Comparison of ENCODE assay signal across 22 cellular contexts in genomic region chr1:231643333-231644237, GRCh38. TPM values are rescaled to one million over a fixed set of nuclear protein-coding genes. Genes with fewer than 3 reads are reported as not detected.
DNase-seq lines count a peak whose midpoint lies in the region; ATAC-seq and TF ChIP-seq lines count a peak whose summit lies in the region.
"Had no signal": no experiment of that assay in that cellular context is flagged by ENCODE, and none has a peak within 500 bp of the region (broad histone marks: within the 10 kb centered on the region; RNA-seq: fewer than 3 reads in every experiment).

No MANE protein-coding gene starts in this region.

- TF ChIP-seq CTCF in choroid plexus epithelial cell (conservative IDR thresholded peaks at IDR 0.05; ENCODE audit: low read depth, low read length): no peak

- POLR2A ChIA-PET in naive thymus-derived CD4-positive, alpha-beta T cell (lab: Charles Lee): no interaction called here

- no peaks in the 10 kb centered on the region for H3K27me3 ChIP-seq in naive thymus-derived CD4-positive, alpha-beta T cell (ENCODE audit: control insufficient read depth in 2 of 2, insufficient read depth in 2 of 2, low read length in 2 of 2)
- H3K27me3 ChIP-seq: body of pancreas had no signal

- H3K4me3 Mint-ChIP-seq in naive thymus-derived CD4-positive, alpha-beta T cell: no peak overlapping the region
- H3K4me3 Mint-ChIP-seq: activated naive CD8-positive, alpha-beta T cell treated with anti-CD3 and anti-CD28 coated beads, Interleukin-2, amount 10 ng/mL, durations not matched to agents 7 days and 5 days; dendritic cell treated with granulocyte-macrophage colony-stimulating factor and Interleukin-4, amounts not matched to agents 40 ng/mL and 50 ng/mL, for 4 days; nephron; WTC11 had no signal

- H3K4me1 ChIP-seq in naive thymus-derived CD4-positive, alpha-beta T cell (ENCODE audit: control insufficient read depth in 2 of 2, insufficient read depth in 2 of 2, low read length in 2 of 2): no peaks in the 10 kb centered on the region
- H3K4me1 ChIP-seq: body of pancreas had no signal

- CTCF ChIA-PET in naive thymus-derived CD4-positive, alpha-beta T cell (lab: Charles Lee): no interaction called here

- no peaks in the 10 kb centered on the region for H3K9me3 ChIP-seq in naive thymus-derived CD4-positive, alpha-beta T cell (ENCODE audit: control insufficient read depth in 2 of 3, low read length in 3 of 3)
- H3K9me3 ChIP-seq: body of pancreas had no signal

- ATAC-seq in naive thymus-derived CD4-positive, alpha-beta T cell: no peak
- no peak for ATAC-seq in GM21529 (IDR thresholded peaks at IDR 0.05; ENCODE audit: unreplicated experiment)
- ATAC-seq: body of pancreas, left lobe of liver, WTC11 had no signal

- peaks cover 0 to 19% (median 3%) of the 10 kb centered on the region in 11 donors for H3K9me3 Mint-ChIP-seq in naive thymus-derived CD4-positive, alpha-beta T cell
- H3K9me3 Mint-ChIP-seq: activated T-helper 2 cell treated with anti-CD3 and anti-CD28 coated beads, Interferon-gamma antibody, Interleukin-2, Interleukin-4, amounts not matched to agents 10 μg/mL and 5 μg/mL and 100 μg/mL, durations not matched to agents 14 hours and 24 hours and 36 hours; dendritic cell treated with granulocyte-macrophage colony-stimulating factor and Interleukin-4, amounts not matched to agents 40 ng/mL and 50 ng/mL, for 4 days had no signal

- intact Hi-C loops in naive thymus-derived CD4-positive, alpha-beta T cell (cut with micrococcal nuclease): no loop called here

- H3K27ac ChIP-seq in naive thymus-derived CD4-positive, alpha-beta T cell (ENCODE audit: low read depth, low read length): no peak overlapping the region
- H3K27ac ChIP-seq: body of pancreas, C4-2B, KMS-11, thoracic aorta had no signal

- H3K27ac Mint-ChIP-seq in naive thymus-derived CD4-positive, alpha-beta T cell: peak overlapping the region in 5 of 9 donors; percentile 28 to 67 (median 29)
- H3K27ac Mint-ChIP-seq: activated naive CD8-positive, alpha-beta T cell treated with anti-CD3 and anti-CD28 coated beads, Interleukin-2, amount 10 ng/mL, durations not matched to agents 7 days and 5 days; activated T-helper 2 cell treated with anti-CD3 and anti-CD28 coated beads, Interferon-gamma antibody, Interleukin-2, Interleukin-4, amounts not matched to agents 10 μg/mL and 5 μg/mL and 100 μg/mL, durations not matched to agents 14 hours and 24 hours and 36 hours; dendritic cell treated with granulocyte-macrophage colony-stimulating factor and Interleukin-4, amounts not matched to agents 40 ng/mL and 50 ng/mL, for 4 days; nephron; WTC11 had no signal

- peaks cover 11 to 33% (median 16%) of the 10 kb centered on the region in 5 donors for H3K36me3 Mint-ChIP-seq in naive thymus-derived CD4-positive, alpha-beta T cell

- no peaks in the 10 kb centered on the region for H3K36me3 ChIP-seq in naive thymus-derived CD4-positive, alpha-beta T cell (ENCODE audit: control insufficient read depth in 2 of 3, insufficient read depth in 3 of 3, low read length in 3 of 3)
- H3K36me3 ChIP-seq: thoracic aorta had no signal

- DNase-seq in Ammon's horn (ENCODE audit: low spot score) (peak; percentile 41), NCI-H146 treated with DMSO at 0.1 percent for 48 hours (lab: John Stamatoyannopoulos, UW; ENCODE audit: unreplicated experiment) (peak; percentile 90), choroid plexus epithelial cell (ENCODE audit: low read depth) (peak; percentile 59), NCI-H2227 treated with DMSO at 0.1 percent for 48 hours (lab: John Stamatoyannopoulos, UW) (no peak), NCI-H510A treated with DMSO at 0.1 percent for 48 hours (lab: John Stamatoyannopoulos, UW) (no peak)
- no peak for DNase-seq in naive thymus-derived CD4-positive, alpha-beta T cell
- DNase-seq in stimulated activated CD4-positive, alpha-beta T cell treated with anti-CD3 and anti-CD28 coated beads, Interleukin-4, amount 100 ng/mL, for 1 hour: no peak
- DNase-seq: activated naive CD8-positive, alpha-beta T cell treated with anti-CD3 and anti-CD28 coated beads, Interleukin-2, amount 10 ng/mL, durations not matched to agents 7 days and 5 days; body of pancreas; DMS 273 treated with DMSO at 0.1 percent for 48 hours; NCI-H2029; NCI-H526; T-helper 9 cell had no signal

- H3K4me3 ChIP-seq in choroid plexus epithelial cell (ENCODE audit: low read depth, low read length): no peak overlapping the region
- H3K4me3 ChIP-seq in naive thymus-derived CD4-positive, alpha-beta T cell (ENCODE audit: low read length): no peak overlapping the region
- H3K4me3 ChIP-seq: body of pancreas, thoracic aorta had no signal

- H3K4me1 Mint-ChIP-seq in naive thymus-derived CD4-positive, alpha-beta T cell: peaks cover 2 to 68% (median 56%) of the 10 kb centered on the region in 7 donors
- H3K4me1 Mint-ChIP-seq: WTC11 had no signal

- no peaks in the 10 kb centered on the region for H3K27me3 Mint-ChIP-seq in naive thymus-derived CD4-positive, alpha-beta T cell
- H3K27me3 Mint-ChIP-seq: activated naive CD8-positive, alpha-beta T cell treated with anti-CD3 and anti-CD28 coated beads, Interleukin-2, amount 10 ng/mL, durations not matched to agents 7 days and 5 days; dendritic cell treated with granulocyte-macrophage colony-stimulating factor and Interleukin-4, amounts not matched to agents 40 ng/mL and 50 ng/mL, for 4 days had no signal

RNA-seq across cellular contexts. Expression of gene DISC1, which starts 17.0 kb away (rescaled TPM):
- 10 to 100 TPM; 17.1 to 33.8 (median 23.5) TPM for total RNA-seq in naive thymus-derived CD4-positive, alpha-beta T cell
- polyA plus RNA-seq in naive thymus-derived CD4-positive, alpha-beta T cell: 1 to 10 TPM; 7.8 to 9.0 TPM

Comparison
In these comparisons a context has a peak if more than half of its experiments do, and no peak if none do; other contexts are left out.
1. DNase-seq: peak in Ammon's horn (single experiment), NCI-H146 treated with DMSO at 0.1 percent for 48 hours (single experiment) and choroid plexus epithelial cell (single experiment); none in naive thymus-derived CD4-positive, alpha-beta T cell (0 of 9), stimulated activated CD4-positive, alpha-beta T cell treated with anti-CD3 and anti-CD28 coated beads, Interleukin-4, amount 100 ng/mL, for 1 hour (single experiment), NCI-H2227 treated with DMSO at 0.1 percent for 48 hours (single experiment) and NCI-H510A treated with DMSO at 0.1 percent for 48 hours (single experiment).